8 cellular contexts compared by ENCODE assay signal in the genomic region with DNA sequence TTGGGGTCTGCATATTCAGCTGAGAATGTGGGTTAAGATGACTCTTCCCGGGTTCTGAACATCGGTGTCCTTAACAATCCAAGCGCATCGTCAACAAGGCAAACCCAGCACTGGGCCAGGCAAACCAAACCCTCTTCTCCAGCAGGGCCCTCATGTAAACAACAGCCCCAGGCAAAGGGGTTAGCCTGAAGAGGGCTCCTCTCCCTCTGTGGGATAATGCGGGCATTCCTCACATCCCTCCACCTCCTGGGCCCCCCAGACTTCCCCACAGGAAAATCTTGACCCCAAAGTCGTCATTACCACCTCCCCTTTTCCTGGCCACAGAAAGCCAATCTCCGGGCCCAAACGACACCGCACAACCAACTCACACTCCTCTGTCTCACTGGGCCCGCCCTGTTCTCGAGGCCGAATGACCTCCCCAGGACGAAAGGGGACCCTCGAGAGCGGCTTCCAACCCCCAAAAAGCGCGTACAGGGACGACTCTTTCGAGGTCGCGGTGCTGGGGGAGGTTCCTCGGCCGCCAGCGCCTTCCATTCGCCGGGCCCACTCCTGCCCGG. TPM values are rescaled to one million over a fixed set of nuclear protein-coding genes. Genes with fewer than 3 reads are reported as not detected.
DNase-seq lines count a peak whose midpoint lies in the region; ATAC-seq lines count a peak whose summit lies in the region.

No MANE protein-coding gene starts in this region.

- no peaks in the 10 kb centered on the region for H3K9me3 ChIP-seq in right cardiac atrium (ENCODE audit: control insufficient read depth, low read length)

- intact Hi-C loops in activated T-helper 2 cell treated with anti-CD3 and anti-CD28 coated beads, Interferon-gamma antibody, Interleukin-2, Interleukin-4, amounts not matched to agents 10 μg/mL and 5 μg/mL and 100 μg/mL, durations not matched to agents 14 hours and 24 hours and 36 hours (cut with micrococcal nuclease) = loop anchor here (2.0 to 10.0 kb wide), 3 partner anchors 40 to 182 kb away; a partner anchor contains a TSS
- intact Hi-C loops in right cardiac atrium (cut with DNase I) = no loop called here

- H3K27me3 Mint-ChIP-seq in activated T-helper 2 cell treated with anti-CD3 and anti-CD28 coated beads, Interferon-gamma antibody, Interleukin-2, Interleukin-4, amounts not matched to agents 10 μg/mL and 5 μg/mL and 100 μg/mL, durations not matched to agents 14 hours and 24 hours and 36 hours (ENCODE audit: low read depth) = no peaks in the 10 kb centered on the region

- peak overlapping the region; percentile 97 for H3K4me3 ChIP-seq in right cardiac atrium (ENCODE audit: low read length)
- H3K4me3 ChIP-seq in skeletal muscle cell (ENCODE audit: low read depth, low read length) = peak overlapping the region; percentile 99

- peak overlapping the region; percentile 94 for H3K4me3 Mint-ChIP-seq in activated T-helper 2 cell treated with anti-CD3 and anti-CD28 coated beads, Interferon-gamma antibody, Interleukin-2, Interleukin-4, amounts not matched to agents 10 μg/mL and 5 μg/mL and 100 μg/mL, durations not matched to agents 14 hours and 24 hours and 36 hours (ENCODE audit: low read depth)

- DNase-seq in EH (ENCODE audit: low read depth) = peak; percentile 58
- no peak for DNase-seq in activated T-helper 2 cell treated with anti-CD3 and anti-CD28 coated beads, Interferon-gamma antibody, Interleukin-2, Interleukin-4, amounts not matched to agents 10 μg/mL and 5 μg/mL and 100 μg/mL, durations not matched to agents 14 hours and 24 hours and 36 hours (ENCODE audit: low spot score)
- no peak for DNase-seq in right cardiac atrium
- DNase-seq in skeletal muscle cell (ENCODE audit: low read depth) = no peak
- DNase-seq in NCI-H524 treated with DMSO at 0.1 percent for 48 hours (lab: John Stamatoyannopoulos, UW) = no peak
- no peak for DNase-seq in COR-L47 (lab: John Stamatoyannopoulos, UW)

- no peaks in the 10 kb centered on the region for H3K27me3 ChIP-seq in right cardiac atrium (ENCODE audit: control insufficient read depth, insufficient read depth)

- peaks cover 63% of the 10 kb centered on the region for H3K4me1 Mint-ChIP-seq in activated T-helper 2 cell treated with anti-CD3 and anti-CD28 coated beads, Interferon-gamma antibody, Interleukin-2, Interleukin-4, amounts not matched to agents 10 μg/mL and 5 μg/mL and 100 μg/mL, durations not matched to agents 14 hours and 24 hours and 36 hours (ENCODE audit: low read depth)

- no peaks in the 10 kb centered on the region for H3K9me3 Mint-ChIP-seq in activated T-helper 2 cell treated with anti-CD3 and anti-CD28 coated beads, Interferon-gamma antibody, Interleukin-2, Interleukin-4, amounts not matched to agents 10 μg/mL and 5 μg/mL and 100 μg/mL, durations not matched to agents 14 hours and 24 hours and 36 hours

- H3K27ac Mint-ChIP-seq in activated T-helper 2 cell treated with anti-CD3 and anti-CD28 coated beads, Interferon-gamma antibody, Interleukin-2, Interleukin-4, amounts not matched to agents 10 μg/mL and 5 μg/mL and 100 μg/mL, durations not matched to agents 14 hours and 24 hours and 36 hours = peak overlapping the region; percentile 94

- peaks cover 48% of the 10 kb centered on the region for H3K36me3 Mint-ChIP-seq in activated T-helper 2 cell treated with anti-CD3 and anti-CD28 coated beads, Interferon-gamma antibody, Interleukin-2, Interleukin-4, amounts not matched to agents 10 μg/mL and 5 μg/mL and 100 μg/mL, durations not matched to agents 14 hours and 24 hours and 36 hours (ENCODE audit: low read depth)

- WGBS in right cardiac atrium = 1% methylated on average over 27 of the region's 27 CpGs

- H3K27ac ChIP-seq in right cardiac atrium (ENCODE audit: low read length) = peak overlapping the region; percentile 94

- ATAC-seq in HG03175 (IDR thresholded peaks at IDR 0.05; ENCODE audit: unreplicated experiment) = peak; percentile 1
- peak in 1 of 2 donors; percentile 4 for ATAC-seq in right cardiac atrium
- ATAC-seq in GM18868 (IDR thresholded peaks at IDR 0.05; ENCODE audit: unreplicated experiment) = no peak

- peaks cover 4% of the 10 kb centered on the region for H3K4me1 ChIP-seq in right cardiac atrium (ENCODE audit: control insufficient read depth, insufficient read depth, low read length)

RNA-seq across cellular contexts. Expression of a gene that starts 0.6 kb away (rescaled TPM):
- total RNA-seq in activated T-helper 2 cell treated with anti-CD3 and anti-CD28 coated beads, Interferon-gamma antibody, Interleukin-2, Interleukin-4, amounts not matched to agents 10 μg/mL and 5 μg/mL and 100 μg/mL, durations not matched to agents 14 hours and 24 hours and 36 hours = 260 and 264 TPM in 2 replicates
- 100 to 1,000 TPM; 126 to 132 (median 130) TPM for total RNA-seq in right cardiac atrium
- 103 TPM for polyA plus RNA-seq in right cardiac atrium

RNA-seq across cellular contexts. Expression of a gene that starts 0.7 kb away (rescaled TPM):
- 72.8 and 78.3 TPM in 2 replicates for total RNA-seq in activated T-helper 2 cell treated with anti-CD3 and anti-CD28 coated beads, Interferon-gamma antibody, Interleukin-2, Interleukin-4, amounts not matched to agents 10 μg/mL and 5 μg/mL and 100 μg/mL, durations not matched to agents 14 hours and 24 hours and 36 hours
- total RNA-seq in right cardiac atrium = 10 to 100 TPM; 12.7 to 19.0 (median 16.7) TPM
- 15.7 TPM for polyA plus RNA-seq in right cardiac atrium

RNA-seq across cellular contexts. Expression of a gene that starts 29.3 kb away (rescaled TPM):
- 32.9 and 34.1 TPM in 2 replicates for total RNA-seq in activated T-helper 2 cell treated with anti-CD3 and anti-CD28 coated beads, Interferon-gamma antibody, Interleukin-2, Interleukin-4, amounts not matched to agents 10 μg/mL and 5 μg/mL and 100 μg/mL, durations not matched to agents 14 hours and 24 hours and 36 hours
- 10 to 100 TPM; 15.0 to 18.5 (median 17.9) TPM for total RNA-seq in right cardiac atrium
- 11.6 TPM for polyA plus RNA-seq in right cardiac atrium

RNA-seq across cellular contexts. Expression of a gene that starts 29.8 kb away (rescaled TPM):
- 52.3 and 54.5 TPM in 2 replicates for total RNA-seq in activated T-helper 2 cell treated with anti-CD3 and anti-CD28 coated beads, Interferon-gamma antibody, Interleukin-2, Interleukin-4, amounts not matched to agents 10 μg/mL and 5 μg/mL and 100 μg/mL, durations not matched to agents 14 hours and 24 hours and 36 hours
- total RNA-seq in right cardiac atrium = 10 to 100 TPM; 24.0 to 27.4 (median 26.9) TPM
- 23.9 TPM for polyA plus RNA-seq in right cardiac atrium

RNA-seq across cellular contexts. Expression of a gene that starts 37.2 kb away (rescaled TPM):
- total RNA-seq in activated T-helper 2 cell treated with anti-CD3 and anti-CD28 coated beads, Interferon-gamma antibody, Interleukin-2, Interleukin-4, amounts not matched to agents 10 μg/mL and 5 μg/mL and 100 μg/mL, durations not matched to agents 14 hours and 24 hours and 36 hours = 8.1 and 10.1 TPM in 2 replicates
- 1 to 10 TPM in 3 of 4 donors, under 1 TPM in 1; 0.97 to 2.2 (median 1.3) TPM for total RNA-seq in right cardiac atrium
- polyA plus RNA-seq in right cardiac atrium = 0.70 TPM
